In genomic region chr16:74309789-74310781, GRCh38 we compare ENCODE assay signal across 7 cellular contexts. TPM values are rescaled to one million over a fixed set of nuclear protein-coding genes. Genes with fewer than 3 reads are reported as not detected.
A peak's percentile ranks its signal among the peaks of the same experiment; 100 is the strongest.
DNase-seq lines count a peak whose midpoint lies in the region; ATAC-seq and TF ChIP-seq lines count a peak whose summit lies in the region.

No MANE protein-coding gene starts in this region.

- H3K4me3 ChIP-seq in HCT116 (replicated peaks in 1 of 2; ENCODE audit: low read depth in 1 of 2, low read length in 2 of 2) (no peak overlapping the region), OCI-LY1 (ENCODE audit: low read depth, low read length, poor library complexity, severe bottlenecking) (no peak overlapping the region), choroid plexus epithelial cell (ENCODE audit: low read depth, low read length) (no peak overlapping the region)

- peak; percentile 89 for TF ChIP-seq RAD21 in HCT116 (IDR thresholded peaks at IDR 0.05; ENCODE audit: low read depth)

- no peak overlapping the region for H2AFZ ChIP-seq in HCT116 (ENCODE audit: low read depth, low read length, poor library complexity, severe bottlenecking)
- no peak overlapping the region for H2AFZ ChIP-seq in OCI-LY1 (ENCODE audit: low read length)

- TF ChIP-seq CTCF in HCT116 (IDR thresholded peaks at IDR 0.05 in 2 of 3, conservative IDR thresholded peaks at IDR 0.05 in 1 of 3; ENCODE audit: borderline replicate concordance in 1 of 3, insufficient read depth in 1 of 3, low read depth in 2 of 3, low read length in 2 of 3) (peak; percentile 73 to 84 (median 80)), OCI-LY1 (IDR thresholded peaks at IDR 0.05; ENCODE audit: low read length) (peak; percentile 91), choroid plexus epithelial cell (conservative IDR thresholded peaks at IDR 0.05; ENCODE audit: low read depth, low read length) (peak; percentile 83)

- intact Hi-C loops in HCT116 (cut with micrococcal nuclease): loop anchor here (2.0 to 10.0 kb wide), 3 partner anchors 122 to 345 kb away; no protein-coding TSS in a partner anchor

- ATAC-seq in HCT116 (peak; percentile 72), GM19467 (IDR thresholded peaks at IDR 0.05; ENCODE audit: unreplicated experiment) (no peak)

- no peaks in the 10 kb centered on the region for H3K27me3 ChIP-seq in HCT116 (ENCODE audit: insufficient read depth, low read length)
- no peaks in the 10 kb centered on the region for H3K27me3 ChIP-seq in OCI-LY1 (ENCODE audit: insufficient read depth, low read length)

- H3K4me1 ChIP-seq in HCT116 (ENCODE audit: control insufficient read depth in 1 of 2, insufficient read depth in 2 of 2, low read length in 2 of 2): no peaks in the 10 kb centered on the region
- H3K4me1 ChIP-seq in OCI-LY1 (ENCODE audit: insufficient read depth, low read length, severe bottlenecking): no peaks in the 10 kb centered on the region

- DNase-seq in DMS53 treated with DMSO at 0.1 percent for 48 hours (lab: John Stamatoyannopoulos, UW; ENCODE audit: unreplicated experiment) (peak; percentile 31), HCT116 (ENCODE audit: low read depth, low spot score) (peak; percentile 41), choroid plexus epithelial cell (ENCODE audit: low read depth) (peak; percentile 76), lung microvascular endothelial cell (ENCODE audit: low read depth in 2 of 2) (peak; percentile 65 to 75), GM19240 (ENCODE audit: insufficient read length, low spot score) (no peak)

- H3K9ac ChIP-seq in HCT116 (ENCODE audit: low read length): no peak overlapping the region
- no peak overlapping the region for H3K9ac ChIP-seq in OCI-LY1 (ENCODE audit: low read length)

- no peak for TF ChIP-seq POLR2A in HCT116 (IDR thresholded peaks at IDR 0.05; ENCODE audit: borderline replicate concordance, extremely low read depth, insufficient read depth, insufficient read length)

- no peak overlapping the region for H3K4me2 ChIP-seq in HCT116 (ENCODE audit: low read length)
- no peak overlapping the region for H3K4me2 ChIP-seq in OCI-LY1 (ENCODE audit: low read length)

- H3K9me2 ChIP-seq in HCT116 (ENCODE audit: insufficient read depth) (no peaks in the 10 kb centered on the region), OCI-LY1 (ENCODE audit: low read depth, low read length) (no peaks in the 10 kb centered on the region)

- BruUV-seq in HCT116 (replicated peaks; lab: Mats Ljungman, UMichigan): no TSS peak

- no peaks in the 10 kb centered on the region for H4K20me1 ChIP-seq in HCT116 (ENCODE audit: insufficient read depth)
- no peaks in the 10 kb centered on the region for H4K20me1 ChIP-seq in OCI-LY1 (ENCODE audit: insufficient read depth, low read length)

- POLR2A ChIA-PET in HCT116 (lab: Charles Lee): no interaction called here

- RAD21 ChIA-PET in HCT116 (lab: Charles Lee; ENCODE audit: low non-redundant PET in 1 of 2, low total read pairs in 2 of 2, uncharacterized antibody in 2 of 2, unreplicated experiment in 2 of 2): no interaction called here

- CTCF ChIA-PET in HCT116 (lab: Charles Lee): interaction anchor here (1.0 to 1.9 kb wide), 7 partner anchors 11 to 553 kb away, joined by 3 to 13 read pairs (median 4); no protein-coding TSS in a partner anchor

- no peaks in the 10 kb centered on the region for H3K9me3 ChIP-seq in HCT116 (ENCODE audit: control insufficient read depth in 1 of 2, insufficient read depth in 1 of 2, low read depth in 1 of 2, low read length in 2 of 2)
- H3K9me3 ChIP-seq in OCI-LY1 (ENCODE audit: low read length): no peaks in the 10 kb centered on the region

- H3K27ac ChIP-seq in HCT116 (ENCODE audit: low read depth, low read length) (no peak overlapping the region), OCI-LY1 (ENCODE audit: low read depth, low read length, poor library complexity, severe bottlenecking) (no peak overlapping the region)

- H3K36me3 ChIP-seq in HCT116 (ENCODE audit: control insufficient read depth in 1 of 2, insufficient read depth in 2 of 2, low read length in 2 of 2) (peaks cover 13 to 14% of the 10 kb centered on the region in 2 experiments), OCI-LY1 (ENCODE audit: insufficient read depth, low read length) (peaks cover 32% of the 10 kb centered on the region)

- H3K79me2 ChIP-seq in HCT116 (ENCODE audit: insufficient read depth, low read length) (no peaks in the 10 kb centered on the region), OCI-LY1 (ENCODE audit: insufficient read depth, low read length) (no peaks in the 10 kb centered on the region)

- H3F3A ChIP-seq in OCI-LY1 (ENCODE audit: insufficient read depth, low read length): peaks cover 10% of the 10 kb centered on the region; the same call in 1 of the 2 replicates

TF ChIP-seq in HCT116, 20 proteins besides CTCF, POLR2A, EP300 and RAD21:
- TF ChIP-seq ZNF274 (IDR thresholded peaks at IDR 0.05; ENCODE audit: low read depth, low read length) (no peak), POLR2AphosphoS5 (IDR thresholded peaks at IDR 0.05; ENCODE audit: low read depth, low read length) (no peak), CEBPB (IDR thresholded peaks at IDR 0.05; ENCODE audit: low read depth) (no peak), EZH2phosphoT487 (IDR thresholded peaks at IDR 0.05; ENCODE audit: borderline replicate concordance) (no peak), EGR1 (IDR thresholded peaks at IDR 0.05; ENCODE audit: low read depth) (no peak), ELF1 (IDR thresholded peaks at IDR 0.05; ENCODE audit: borderline replicate concordance, low read depth) (no peak), SIN3A (IDR thresholded peaks at IDR 0.05; ENCODE audit: low read depth) (no peak), JUND (IDR thresholded peaks at IDR 0.05) (no peak), EZH2 (IDR thresholded peaks at IDR 0.05) (no peak), TCF7L2 (IDR thresholded peaks at IDR 0.05; ENCODE audit: borderline replicate concordance, extremely low read depth, insufficient read depth, insufficient read length) (no peak), ZFX (IDR thresholded peaks at IDR 0.05) (no peak), SP1 (IDR thresholded peaks at IDR 0.05; ENCODE audit: low read depth) (no peak), CBX3 (IDR thresholded peaks at IDR 0.05; ENCODE audit: low read depth) (no peak), YY1 (IDR thresholded peaks at IDR 0.05; ENCODE audit: extremely low read depth, insufficient replicate concordance, low read depth, low read length) (no peak), SRF (IDR thresholded peaks at IDR 0.05; ENCODE audit: low read depth) (no peak), REST (IDR thresholded peaks at IDR 0.05; ENCODE audit: low read depth) (no peak)
- TF ChIP-seq, protein P1, sequence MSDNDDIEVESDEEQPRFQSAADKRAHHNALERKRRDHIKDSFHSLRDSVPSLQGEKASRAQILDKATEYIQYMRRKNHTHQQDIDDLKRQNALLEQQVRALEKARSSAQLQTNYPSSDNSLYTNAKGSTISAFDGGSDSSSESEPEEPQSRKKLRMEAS (IDR thresholded peaks at IDR 0.05): no peak
- TF ChIP-seq, protein P2, sequence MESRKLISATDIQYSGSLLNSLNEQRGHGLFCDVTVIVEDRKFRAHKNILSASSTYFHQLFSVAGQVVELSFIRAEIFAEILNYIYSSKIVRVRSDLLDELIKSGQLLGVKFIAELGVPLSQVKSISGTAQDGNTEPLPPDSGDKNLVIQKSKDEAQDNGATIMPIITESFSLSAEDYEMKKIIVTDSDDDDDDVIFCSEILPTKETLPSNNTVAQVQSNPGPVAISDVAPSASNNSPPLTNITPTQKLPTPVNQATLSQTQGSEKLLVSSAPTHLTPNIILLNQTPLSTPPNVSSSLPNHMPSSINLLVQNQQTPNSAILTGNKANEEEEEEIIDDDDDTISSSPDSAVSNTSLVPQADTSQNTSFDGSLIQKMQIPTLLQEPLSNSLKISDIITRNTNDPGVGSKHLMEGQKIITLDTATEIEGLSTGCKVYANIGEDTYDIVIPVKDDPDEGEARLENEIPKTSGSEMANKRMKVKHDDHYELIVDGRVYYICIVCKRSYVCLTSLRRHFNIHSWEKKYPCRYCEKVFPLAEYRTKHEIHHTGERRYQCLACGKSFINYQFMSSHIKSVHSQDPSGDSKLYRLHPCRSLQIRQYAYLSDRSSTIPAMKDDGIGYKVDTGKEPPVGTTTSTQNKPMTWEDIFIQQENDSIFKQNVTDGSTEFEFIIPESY (IDR thresholded peaks at IDR 0.05; ENCODE audit: extremely low read depth, insufficient replicate concordance, low read length): no peak
- TF ChIP-seq, protein P3, sequence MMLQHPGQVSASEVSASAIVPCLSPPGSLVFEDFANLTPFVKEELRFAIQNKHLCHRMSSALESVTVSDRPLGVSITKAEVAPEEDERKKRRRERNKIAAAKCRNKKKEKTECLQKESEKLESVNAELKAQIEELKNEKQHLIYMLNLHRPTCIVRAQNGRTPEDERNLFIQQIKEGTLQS (IDR thresholded peaks at IDR 0.05): no peak

RNA-seq across cellular contexts. Expression of gene PSMD7, which starts 13.5 kb away (rescaled TPM):
- total RNA-seq in HCT116 (2021; ENCODE audit: unreplicated experiment): 109 TPM
- polyA plus RNA-seq in HCT116 (2012): 125 and 135 TPM in 2 replicates
- 56.2 and 59.9 TPM in 2 replicates for total RNA-seq in lung microvascular endothelial cell
